8 cellular contexts compared by ENCODE assay signal in the genomic region with DNA sequence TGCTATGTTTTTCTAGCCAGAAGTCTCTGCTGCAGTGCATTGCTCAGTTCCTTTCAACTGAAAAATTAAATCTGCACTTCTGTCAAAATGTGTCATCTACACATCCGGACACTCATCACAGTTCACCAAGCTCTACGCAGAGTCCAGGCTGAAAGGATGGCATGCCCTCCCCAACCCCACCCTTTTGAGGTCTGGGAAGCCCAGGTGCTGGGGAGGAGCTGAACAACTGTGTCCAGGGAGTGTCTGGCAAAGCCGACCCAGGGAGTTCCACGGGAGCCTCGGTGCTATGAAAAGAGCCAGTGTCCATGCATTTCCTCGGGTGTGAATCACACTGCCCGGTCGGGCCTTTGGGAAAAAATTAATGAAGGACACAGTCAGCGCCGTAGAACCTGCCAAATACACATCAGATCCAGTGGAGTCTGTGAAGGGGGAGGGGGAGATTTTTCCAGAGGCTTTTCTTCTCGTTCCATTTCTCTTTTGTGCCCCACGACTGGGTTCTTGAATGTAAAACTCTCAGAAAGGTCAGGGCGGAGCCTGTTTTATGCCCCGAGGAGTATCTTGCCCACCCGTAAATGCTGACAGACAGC. TPM values are rescaled to one million over a fixed set of nuclear protein-coding genes. Genes with fewer than 3 reads are reported as not detected.
DNase-seq lines count a peak whose midpoint lies in the region; ATAC-seq and TF ChIP-seq lines count a peak whose summit lies in the region.

No MANE protein-coding gene starts in this region.

- peak; percentile 17 for ATAC-seq in Right ventricle myocardium inferior
- no peak for ATAC-seq in HG02973 (IDR thresholded peaks at IDR 0.05; ENCODE audit: unreplicated experiment)
- no peak for ATAC-seq in HG02938 (IDR thresholded peaks at IDR 0.05; ENCODE audit: unreplicated experiment)

- H3K9me3 Mint-ChIP-seq in neural crest cell = no peaks in the 10 kb centered on the region

- intact Hi-C loops in Right ventricle myocardium inferior (cut with DNase I) (no loop called here), cardiac septum (cut with DNase I) (no loop called here)

- H3K4me1 Mint-ChIP-seq in neural crest cell = peaks cover 22% of the 10 kb centered on the region

- TF ChIP-seq CTCF in foreskin fibroblast (IDR thresholded peaks at IDR 0.05; ENCODE audit: low read depth, low read length) = no peak
- TF ChIP-seq CTCF in neural crest cell (conservative IDR thresholded peaks at IDR 0.05) = no peak

- no peaks in the 10 kb centered on the region for H3K36me3 Mint-ChIP-seq in neural crest cell (ENCODE audit: low read depth)

- no peak overlapping the region for H3K27ac Mint-ChIP-seq in neural crest cell (ENCODE audit: unreplicated experiment)

- DNase-seq in Right ventricle myocardium inferior (ENCODE audit: missing footprints) (peak; percentile 61), cardiac septum (ENCODE audit: low spot score) (no peak), NCI-H526 treated with DMSO at 0.1 percent for 48 hours (lab: John Stamatoyannopoulos, UW) (peak; percentile 54), foreskin fibroblast (peak; percentile 46 to 73), neural crest cell (ENCODE audit: low read depth, low spot score) (peak; percentile 14)
- DNase-seq in activated naive CD4-positive, alpha-beta T cell treated with Interleukin-2 at 50 U/mL for 16 hours = peak; percentile 20

- peaks cover 47% of the 10 kb centered on the region for H3K27me3 Mint-ChIP-seq in neural crest cell (ENCODE audit: low read depth)

- peak overlapping the region; percentile 75 to 91 for H3K4me3 ChIP-seq in foreskin fibroblast (ENCODE audit: low read depth in 1 of 2, low read length in 2 of 2)

- peak overlapping the region; percentile 95 for H3K4me3 Mint-ChIP-seq in neural crest cell

RNA-seq across cellular contexts. Expression of a gene that starts 0.7 kb away (rescaled TPM):
- total RNA-seq in Right ventricle myocardium inferior (10.8 TPM), cardiac septum (4.3 TPM), neural crest cell (35.8 and 37.9 TPM in 2 replicates)
